21 cellular contexts compared by ENCODE assay signal in the genomic region with DNA sequence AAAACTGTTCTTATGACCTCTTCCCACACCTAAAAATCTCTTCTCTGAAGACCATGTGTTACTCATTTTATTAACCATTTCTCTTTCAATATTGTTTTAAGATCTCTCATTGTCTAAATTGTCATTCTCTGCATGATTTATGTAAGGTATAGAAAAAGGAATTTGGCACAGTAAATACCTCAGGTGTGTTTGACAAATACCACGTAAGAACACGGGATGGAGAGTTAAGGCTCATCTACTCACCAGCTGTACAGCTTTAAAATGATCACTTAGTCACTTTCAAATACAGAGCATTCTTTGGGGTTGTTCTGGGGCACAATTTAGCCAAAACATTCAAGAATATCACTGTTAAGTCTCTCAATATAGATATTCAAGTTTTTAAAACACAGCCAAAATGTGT.
DNase-seq lines count a peak whose midpoint lies in the region; ATAC-seq, FAIRE-seq and TF ChIP-seq lines count a peak whose summit lies in the region.
"Had no signal": no experiment of that assay in that cellular context is flagged by ENCODE, and none has a peak within 500 bp of the region (broad histone marks: within the 10 kb centered on the region; RNA-seq: fewer than 3 reads in every experiment).

No MANE protein-coding gene starts in this region.

- H3K27me3 ChIP-seq in breast epithelium (no peaks in the 10 kb centered on the region), astrocyte (ENCODE audit: insufficient read depth, low read length) (no peaks in the 10 kb centered on the region), MG63 (no peaks in the 10 kb centered on the region), upper lobe of left lung (no peaks in the 10 kb centered on the region)

- H3K27ac Mint-ChIP-seq in MCF 10A (ENCODE audit: low read depth, unreplicated experiment) (peak overlapping the region; percentile 19), astrocyte (ENCODE audit: unreplicated experiment) (peak overlapping the region; percentile 1), T-cell (no peak overlapping the region)
- H3K27ac Mint-ChIP-seq: B cell; CD4-positive, CD25-positive, alpha-beta regulatory T cell; H9 had no signal

- no peaks in the 10 kb centered on the region for H4K20me1 ChIP-seq in astrocyte (ENCODE audit: insufficient read depth, low read length)

- 45 to 61% methylated on average over 2 of the region's 2 CpGs for WGBS in upper lobe of left lung, 2 donors

- H3K4me3 Mint-ChIP-seq in MCF 10A (ENCODE audit: unreplicated experiment) (no peak overlapping the region), astrocyte (ENCODE audit: unreplicated experiment) (no peak overlapping the region), T-cell (no peak overlapping the region)
- H3K4me3 Mint-ChIP-seq: B cell; CD4-positive, CD25-positive, alpha-beta regulatory T cell; H9 had no signal

- H2AFZ ChIP-seq in astrocyte (ENCODE audit: low read depth, low read length), result no peak overlapping the region

- CTCF ChIA-PET in MCF 10A (lab: Yijun Ruan, JAX) (interaction anchor here (0.6 kb wide), 1 partner anchor 169 kb away, joined by 5 read pairs; no protein-coding TSS in a partner anchor), T-cell (lab: Charles Lee) (no interaction called here)

- TF ChIP-seq POLR2A in breast epithelium (IDR thresholded peaks at IDR 0.05) (no peak), upper lobe of left lung (IDR thresholded peaks at IDR 0.05) (no peak)

- ATAC-seq in left colon (peak; percentile 51), upper lobe of left lung (ENCODE audit: low FRiP score in 2 of 2) (no peak), T-cell (replicated peaks in 1 of 4) (no peak), left ventricle myocardium superior (no peak)

- DNase-seq in MCF 10A (ENCODE audit: unreplicated experiment), result peak; percentile 6
- no peak for DNase-seq in breast epithelium (ENCODE audit: low spot score in 2 of 2)
- no peak for DNase-seq in astrocyte (ENCODE audit: low read depth)
- no peak for DNase-seq in left colon
- DNase-seq in MG63, result no peak
- no peak for DNase-seq in upper lobe of left lung
- no peak for DNase-seq in T-cell
- DNase-seq in left ventricle myocardium superior, result no peak
- DNase-seq: CD4-positive, CD25-positive, alpha-beta regulatory T cell; COR-L47; DMS153; GDM1; H9; NCI-H1092; NCI-H1436 treated with DMSO at 0.1 percent for 48 hours; NCI-H2029; NCI-H446; NCI-H526 treated with DMSO at 0.1 percent for 48 hours; OCI-M1; RPMI8226 had no signal

- intact Hi-C loops in MCF 10A (cut with micrococcal nuclease), result no loop called here
- intact Hi-C loops in breast epithelium (cut with DNase I; ENCODE audit: low total_unique reads), result no loop called here
- intact Hi-C loops in left colon (cut with DNase I, micrococcal nuclease), result no loop called here
- intact Hi-C loops in left ventricle myocardium superior (cut with micrococcal nuclease), result no loop called here

- H3K4me3 ChIP-seq in breast epithelium, result no peak overlapping the region
- H3K4me3 ChIP-seq in astrocyte (ENCODE audit: insufficient read depth, low read depth, low read length), result no peak overlapping the region
- no peak overlapping the region for H3K4me3 ChIP-seq in MG63
- H3K4me3 ChIP-seq in upper lobe of left lung, result no peak overlapping the region

- H3K4me1 ChIP-seq in breast epithelium (no peaks in the 10 kb centered on the region), astrocyte (ENCODE audit: insufficient read depth, low read length) (no peaks in the 10 kb centered on the region), upper lobe of left lung (no peaks in the 10 kb centered on the region)

- H3K9me3 Mint-ChIP-seq in MCF 10A (ENCODE audit: unreplicated experiment) (peaks cover 15% of the 10 kb centered on the region), astrocyte (ENCODE audit: unreplicated experiment) (no peaks in the 10 kb centered on the region), T-cell (peaks cover 0 to 16% (median 5%) of the 10 kb centered on the region in 3 donors)

- no TSS peak for BruUV-seq in MCF 10A (replicated peaks; lab: Mats Ljungman, UMichigan)

- no peak overlapping the region for H3K9ac ChIP-seq in astrocyte (ENCODE audit: low read length)

- TF ChIP-seq CTCF in MCF 10A (IDR thresholded peaks at IDR 0.05; ENCODE audit: unreplicated experiment) (no peak), breast epithelium (IDR thresholded peaks at IDR 0.05) (no peak), astrocyte (IDR thresholded peaks at IDR 0.05; ENCODE audit: insufficient read depth, low read depth, low read length) (no peak), upper lobe of left lung (IDR thresholded peaks at IDR 0.05) (no peak)

- H3K27ac ChIP-seq in breast epithelium (no peak overlapping the region), astrocyte (ENCODE audit: low read depth, low read length) (no peak overlapping the region), upper lobe of left lung (no peak overlapping the region)

- H3K4me2 ChIP-seq in astrocyte (ENCODE audit: low read length), result no peak overlapping the region

- no peak for FAIRE-seq in astrocyte (lab: Jason Lieb, UNC)

- H3K9me3 ChIP-seq in breast epithelium, result no peaks in the 10 kb centered on the region
- H3K9me3 ChIP-seq in astrocyte (ENCODE audit: insufficient read depth, low read depth, low read length), result no peaks in the 10 kb centered on the region
- H3K9me3 ChIP-seq in MG63, result 0 out of 2 replicates have a peak, but pooled peaks cover 3% of the 10 kb centered on the region
- no peaks in the 10 kb centered on the region for H3K9me3 ChIP-seq in upper lobe of left lung

- no peaks in the 10 kb centered on the region for H3K36me3 Mint-ChIP-seq in MCF 10A (ENCODE audit: insufficient read depth, unreplicated experiment)
- no peaks in the 10 kb centered on the region for H3K36me3 Mint-ChIP-seq in astrocyte (ENCODE audit: low read depth, unreplicated experiment)
- no peaks in the 10 kb centered on the region for H3K36me3 Mint-ChIP-seq in T-cell
- H3K36me3 Mint-ChIP-seq: CD4-positive, CD25-positive, alpha-beta regulatory T cell had no signal

- no peak for TF ChIP-seq EP300 in upper lobe of left lung (IDR thresholded peaks at IDR 0.05)

- H3K27me3 Mint-ChIP-seq in MCF 10A (ENCODE audit: insufficient read depth, unreplicated experiment) (no peaks in the 10 kb centered on the region), astrocyte (ENCODE audit: low read depth, unreplicated experiment) (no peaks in the 10 kb centered on the region), T-cell (no peaks in the 10 kb centered on the region)
- H3K27me3 Mint-ChIP-seq: B cell; CD4-positive, CD25-positive, alpha-beta regulatory T cell had no signal

- no peaks in the 10 kb centered on the region for H3K36me3 ChIP-seq in breast epithelium
- H3K36me3 ChIP-seq in astrocyte (ENCODE audit: insufficient read depth, low read length), result no peaks in the 10 kb centered on the region
- no peaks in the 10 kb centered on the region for H3K36me3 ChIP-seq in MG63
- H3K36me3 ChIP-seq in upper lobe of left lung, result no peaks in the 10 kb centered on the region

- peaks cover 7% of the 10 kb centered on the region for H3K4me1 Mint-ChIP-seq in MCF 10A (ENCODE audit: insufficient read depth, unreplicated experiment)
- H3K4me1 Mint-ChIP-seq in astrocyte (ENCODE audit: low read depth, unreplicated experiment), result peaks cover 19% of the 10 kb centered on the region
- H3K4me1 Mint-ChIP-seq in T-cell, result no peaks in the 10 kb centered on the region
- H3K4me1 Mint-ChIP-seq: B cell; CD4-positive, CD25-positive, alpha-beta regulatory T cell had no signal

- POLR2A ChIA-PET in MCF 10A (lab: Yijun Ruan, JAX) (no interaction called here), T-cell (lab: Charles Lee) (no interaction called here)

- H3K79me2 ChIP-seq in astrocyte (ENCODE audit: insufficient read depth, low read length), result no peaks in the 10 kb centered on the region

Comparison
In these comparisons a context has a peak if more than half of its experiments do, and no peak if none do; other contexts are left out.
1. H3K27ac Mint-ChIP-seq: peak in MCF 10A (single experiment) and astrocyte (single experiment); none in T-cell (0 of 2).